Comparison of ENCODE assay signal across 16 cellular contexts in the genomic region with DNA sequence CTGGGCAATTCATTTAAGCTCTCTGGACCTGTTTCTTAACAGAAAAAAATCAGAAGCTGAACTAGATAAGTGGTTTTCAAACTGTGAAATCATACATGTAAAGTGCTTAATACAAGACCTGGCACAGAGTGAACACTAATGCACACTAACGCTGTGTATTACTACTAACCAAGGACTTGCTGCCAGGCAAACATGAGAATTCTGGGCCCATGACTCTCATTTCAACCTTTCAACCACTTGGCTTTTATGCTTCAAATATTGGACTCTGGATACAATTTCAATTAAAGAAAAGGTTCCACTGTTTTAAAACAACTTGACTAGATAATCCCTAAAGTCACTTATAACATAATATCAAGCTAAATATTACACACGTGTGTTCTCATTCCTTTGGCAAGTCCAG.
A peak's percentile ranks its signal among the peaks of the same experiment; 100 is the strongest.
DNase-seq lines count a peak whose midpoint lies in the region; ATAC-seq, FAIRE-seq and TF ChIP-seq lines count a peak whose summit lies in the region.
"Had no signal": no experiment of that assay in that cellular context is flagged by ENCODE, and none has a peak within 500 bp of the region (broad histone marks: within the 10 kb centered on the region; RNA-seq: fewer than 3 reads in every experiment).

No MANE protein-coding gene starts in this region.

- no peaks in the 10 kb centered on the region for H3K36me3 ChIP-seq in gastrocnemius medialis

- H3K27ac ChIP-seq in gastrocnemius medialis: peak overlapping the region in 3 of 4 donors; percentile 10 to 32 (median 25)
- H3K27ac ChIP-seq: A549, KMS-11 had no signal

- peak; percentile 59 for ATAC-seq in Right ventricle myocardium superior (ENCODE audit: poor library complexity)
- ATAC-seq in gastrocnemius medialis: peak in 1 of 2 donors; percentile 79
- ATAC-seq: A549, Panc1 had no signal

- intact Hi-C loops in Right ventricle myocardium superior (cut with DNase I): no loop called here
- intact Hi-C loops in cardiac septum (cut with DNase I): no loop called here
- intact Hi-C loops in gastrocnemius medialis (cut with DNase I; ENCODE audit: low total_unique reads): no loop called here

- in situ Hi-C loops in gastrocnemius medialis (cut with MboI; ENCODE audit: low sequenced_read_pairs in 4 of 4): no loop called here
- in situ Hi-C loops in ACHN (cut with HindIII; ENCODE audit: low pct_ligation_motif_present, low pct_unique_long_range_greater_than_20kb, low sequenced_read_pairs): no loop called here

- DNase-seq in Right ventricle myocardium superior (no peak), cardiac septum (ENCODE audit: low spot score) (no peak), NCI-H69 (lab: John Stamatoyannopoulos, UW) (peak; percentile 24), gastrocnemius medialis (no peak), hippocampal formation (lab: John Stamatoyannopoulos, UW) (no peak), KG1 (lab: John Stamatoyannopoulos, UW) (no peak), ACHN (no peak)
- DNase-seq: C1 segment of cervical spinal cord, NCI-H1105, NCI-H1694 treated with DMSO at 0.1 percent for 48 hours, NCI-H774 had no signal

- no peaks in the 10 kb centered on the region for H3K9me3 ChIP-seq in gastrocnemius medialis
- H3K9me3 ChIP-seq: A549 had no signal

- TF ChIP-seq CTCF in gastrocnemius medialis (IDR thresholded peaks at IDR 0.05 in 4 of 5, conservative IDR thresholded peaks at IDR 0.05 in 1 of 5): no peak

- no peaks in the 10 kb centered on the region for H3K27me3 ChIP-seq in gastrocnemius medialis

- no peak for TF ChIP-seq POLR2A in gastrocnemius medialis (IDR thresholded peaks at IDR 0.05)

- H3K4me1 ChIP-seq in gastrocnemius medialis: peaks cover 10 to 18% of the 10 kb centered on the region in 2 donors

- FAIRE-seq in islet of Langerhans (lab: Jason Lieb, UNC): peak; percentile 41
- FAIRE-seq: A549, H1 had no signal

- H3K4me3 ChIP-seq in gastrocnemius medialis: no peak overlapping the region
- H3K4me3 ChIP-seq: A549 had no signal
